Comparison of ENCODE assay signal across 8 cellular contexts in genomic region chr3:179071161-179071568, GRCh38. TPM values are rescaled to one million over a fixed set of nuclear protein-coding genes. Genes with fewer than 3 reads are reported as not detected.
A peak's percentile ranks its signal among the peaks of the same experiment; 100 is the strongest.
DNase-seq lines count a peak whose midpoint lies in the region; ATAC-seq and TF ChIP-seq lines count a peak whose summit lies in the region.

No MANE protein-coding gene starts in this region.

- TF ChIP-seq CTCF in cardiac muscle cell (IDR thresholded peaks at IDR 0.05; ENCODE audit: low read depth, low read length) (no peak), OCI-LY7 (conservative IDR thresholded peaks at IDR 0.05; ENCODE audit: low read length) (no peak), retinal pigment epithelial cell (conservative IDR thresholded peaks at IDR 0.05; ENCODE audit: low read depth, low read length) (no peak)

- no TSS peak for BruUV-seq in OCI-LY7 (replicated peaks; lab: Mats Ljungman, UMichigan)

- no peaks in the 10 kb centered on the region for H3K9me2 ChIP-seq in OCI-LY7 (ENCODE audit: insufficient read depth, low read length)

- peak overlapping the region; percentile 99 for H3K4me2 ChIP-seq in OCI-LY7 (ENCODE audit: low read length)

- H3K27ac ChIP-seq in cardiac muscle cell (peak overlapping the region; percentile 56), OCI-LY7 (ENCODE audit: low read depth, low read length, poor library complexity, severe bottlenecking) (peak overlapping the region; percentile 73)

- peak; percentile 29 for ATAC-seq in HG03060 (IDR thresholded peaks at IDR 0.05; ENCODE audit: low read depth, unreplicated experiment)

- POLR2A ChIA-PET in OCI-LY7 (lab: Charles Lee): interaction anchor here (0.6 to 3.6 kb wide), 19 partner anchors 9 to 1785 kb away, joined by 3 to 15 read pairs (median 3); partner anchors contain the start of gene PIK3CA

- H4K20me1 ChIP-seq in OCI-LY7 (ENCODE audit: insufficient read depth, low read length): no peaks in the 10 kb centered on the region

- CTCF ChIA-PET in OCI-LY7 (lab: Charles Lee; ENCODE audit: unreplicated experiment): interaction anchor here (0.6 kb wide), 1 partner anchor 99 kb away, joined by 3 read pairs; no protein-coding TSS in a partner anchor

- H3K36me3 ChIP-seq in cardiac muscle cell (peaks cover 5% of the 10 kb centered on the region), OCI-LY7 (ENCODE audit: insufficient read depth, low read length) (peaks cover 18% of the 10 kb centered on the region)

- intact Hi-C loops in cardiac septum (cut with DNase I) (loop anchor here (1.0 to 5.0 kb wide), 3 partner anchors 49 to 250 kb away; partner anchors contain the start of gene PIK3CA), OCI-LY7 (cut with micrococcal nuclease; ENCODE audit: unreplicated experiment) (loop anchor here (1.0 to 5.0 kb wide), 4 partner anchors 77 to 491 kb away; partner anchors contain the start of genes ACTL6A, PIK3CA and ZNF639)

- H3K79me2 ChIP-seq in OCI-LY7 (ENCODE audit: insufficient read depth, low read depth, low read length): peaks cover 21% of the 10 kb centered on the region; the same call in 1 of the 2 replicates

- peak overlapping the region; percentile 95 for H2AFZ ChIP-seq in OCI-LY7 (ENCODE audit: low read length)

- H3K27me3 ChIP-seq in cardiac muscle cell: no peaks in the 10 kb centered on the region

- no peaks in the 10 kb centered on the region for H3K9me3 ChIP-seq in cardiac muscle cell (ENCODE audit: low read depth)
- no peaks in the 10 kb centered on the region for H3K9me3 ChIP-seq in OCI-LY7 (ENCODE audit: low read length)

- peaks cover 14% of the 10 kb centered on the region for H3K4me1 ChIP-seq in cardiac muscle cell (ENCODE audit: low read depth)
- H3K4me1 ChIP-seq in OCI-LY7 (ENCODE audit: insufficient read depth, low read length, poor library complexity, severe bottlenecking): peaks cover 42% of the 10 kb centered on the region

- peak overlapping the region; percentile 66 for H3K4me3 ChIP-seq in cardiac muscle cell
- peak overlapping the region; percentile 92 for H3K4me3 ChIP-seq in OCI-LY7 (ENCODE audit: low read depth, low read length, poor library complexity, severe bottlenecking)
- peak overlapping the region; percentile 64 for H3K4me3 ChIP-seq in retinal pigment epithelial cell (ENCODE audit: low read length)

- peak in 1 of 2 donors; percentile 58 for DNase-seq in cardiac muscle cell (ENCODE audit: low read depth in 1 of 2, low spot score in 1 of 2)
- no peak for DNase-seq in cardiac septum (ENCODE audit: low spot score)
- DNase-seq in OCI-LY7 (ENCODE audit: low spot score): peak; percentile 59
- DNase-seq in activated gamma-delta T cell treated with anti-CD3 and anti-CD28 coated beads, Interleukin-2, amount 50 U/mL, for 16 hours (ENCODE audit: low read depth): peak; percentile 28
- DNase-seq in glomerular visceral epithelial cell (ENCODE audit: extremely low spot score): peak; percentile 55
- DNase-seq in retinal pigment epithelial cell (ENCODE audit: low read depth): no peak
- DNase-seq in iPS-NIHi7 (ENCODE audit: extremely low spot score): no peak

RNA-seq across cellular contexts. Expression of gene ZMAT3, which starts 0.4 kb away (rescaled TPM):
- total RNA-seq in cardiac muscle cell: 4.8 and 7.6 TPM in 2 replicates
- polyA plus RNA-seq in cardiac muscle cell: 9.5 and 16.3 TPM in 2 replicates
- 18.3 TPM for total RNA-seq in cardiac septum
- 3.7 TPM in 2 replicates for total RNA-seq in OCI-LY7 (2014; rRNA removed; shearing (Covaris generic))
- total RNA-seq in OCI-LY7 (2022): 11.3 and 12.9 TPM in 2 replicates

Comparison
In these comparisons a context has a peak if more than half of its experiments do, and no peak if none do; other contexts are left out.
1. DNase-seq: peak in OCI-LY7 (single experiment), activated gamma-delta T cell treated with anti-CD3 and anti-CD28 coated beads, Interleukin-2, amount 50 U/mL, for 16 hours (single experiment) and glomerular visceral epithelial cell (single experiment); none in cardiac septum (single experiment), retinal pigment epithelial cell (single experiment) and iPS-NIHi7 (single experiment).
2. Peak in every context shown above with its lines, with median percentiles within 50 percentile points of each other: H3K4me3 ChIP-seq.